Comparison of ENCODE assay signal across 13 cellular contexts in the genomic region with DNA sequence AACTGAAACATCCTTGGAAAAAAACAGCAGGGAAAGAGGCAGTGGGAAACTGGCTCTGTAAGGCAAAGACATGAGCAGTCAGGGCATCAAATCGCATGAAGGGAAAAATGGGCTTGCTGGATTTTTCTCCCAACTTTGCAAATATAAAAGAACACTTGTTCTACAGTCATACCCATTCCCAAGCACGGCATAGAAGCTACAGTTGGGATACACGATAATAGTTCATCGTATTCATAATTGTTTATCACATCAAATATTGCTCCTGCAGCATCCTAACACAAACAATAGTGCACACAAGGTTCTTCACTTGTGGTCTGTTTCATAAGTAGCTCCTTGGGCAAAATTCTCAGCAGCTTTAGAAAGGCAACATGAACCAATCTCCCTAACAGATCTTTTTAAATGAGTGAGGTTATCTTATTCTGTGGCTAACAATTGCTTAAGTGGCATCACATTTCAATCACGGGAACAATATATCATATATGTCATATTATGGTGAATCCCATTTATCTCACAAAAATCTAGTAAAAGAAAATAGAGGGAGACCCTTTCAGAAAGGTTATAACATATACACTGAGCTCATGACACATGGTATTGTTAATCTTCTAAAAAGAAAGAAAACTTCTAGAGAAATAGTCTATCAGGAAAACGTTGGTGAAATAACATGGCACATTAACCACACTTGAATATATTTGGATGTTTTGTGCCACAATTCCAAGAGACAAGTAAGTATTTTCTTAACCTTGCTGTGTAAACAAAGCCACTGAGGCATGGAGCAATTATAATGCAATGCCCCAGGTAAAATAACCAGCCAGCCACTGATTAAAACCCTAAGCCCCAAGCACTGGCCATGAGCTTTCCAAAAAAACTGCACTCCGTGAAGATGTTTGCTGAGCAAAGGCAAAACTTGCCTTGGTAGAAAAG.
"Had no signal": no experiment of that assay in that cellular context is flagged by ENCODE, and none has a peak within 500 bp of the region (broad histone marks: within the 10 kb centered on the region; RNA-seq: fewer than 3 reads in every experiment).

No MANE protein-coding gene starts in this region.

- H3K9me3 Mint-ChIP-seq: activated B cell treated with CpG ODN at 0.5 μM for 24 hours; activated CD4-positive, alpha-beta T cell treated with anti-CD3 and anti-CD28 coated beads, Interleukin-2, amount 10 ng/mL, durations not matched to agents 7 days and 5 days; activated T-helper 2 cell treated with anti-CD3 and anti-CD28 coated beads, Interferon-gamma antibody, Interleukin-2, Interleukin-4, amounts not matched to agents 10 μg/mL and 5 μg/mL and 100 μg/mL, durations not matched to agents 14 hours and 24 hours and 36 hours; dendritic cell treated with granulocyte-macrophage colony-stimulating factor and Interleukin-4, amounts not matched to agents 40 ng/mL and 50 ng/mL, for 4 days had no signal

- H3K27ac Mint-ChIP-seq: activated B cell treated with CpG ODN at 0.5 μM for 24 hours; activated CD4-positive, alpha-beta T cell treated with anti-CD3 and anti-CD28 coated beads, Interleukin-2, amount 10 ng/mL, durations not matched to agents 7 days and 5 days; activated naive CD4-positive, alpha-beta T cell treated with anti-CD3 and anti-CD28 coated beads, Interleukin-2, amount 50 U/mL, for 72 hours; activated T-helper 2 cell treated with anti-CD3 and anti-CD28 coated beads, Interferon-gamma antibody, Interleukin-2, Interleukin-4, amounts not matched to agents 10 μg/mL and 5 μg/mL and 100 μg/mL, durations not matched to agents 14 hours and 24 hours and 36 hours; dendritic cell treated with granulocyte-macrophage colony-stimulating factor and Interleukin-4, amounts not matched to agents 40 ng/mL and 50 ng/mL, for 4 days; naive thymus-derived CD4-positive, alpha-beta T cell; T-helper 17 cell had no signal

- H3K4me1 Mint-ChIP-seq: activated B cell treated with CpG ODN at 0.5 μM for 24 hours; activated CD4-positive, alpha-beta T cell treated with anti-CD3 and anti-CD28 coated beads, Interleukin-2, amount 10 ng/mL, durations not matched to agents 7 days and 5 days; naive thymus-derived CD4-positive, alpha-beta T cell; T-helper 17 cell had no signal

- H3K27ac ChIP-seq: body of pancreas had no signal

- H3K36me3 Mint-ChIP-seq: activated naive CD4-positive, alpha-beta T cell treated with anti-CD3 and anti-CD28 coated beads, Interleukin-2, amount 50 U/mL, for 72 hours; naive thymus-derived CD4-positive, alpha-beta T cell; type B pancreatic cell had no signal

- H3K4me3 ChIP-seq: body of pancreas, lung had no signal

- H3K9me3 ChIP-seq: body of pancreas had no signal

- H3K27me3 Mint-ChIP-seq: activated CD4-positive, alpha-beta T cell treated with anti-CD3 and anti-CD28 coated beads, Interleukin-2, amount 10 ng/mL, durations not matched to agents 7 days and 5 days; dendritic cell treated with granulocyte-macrophage colony-stimulating factor and Interleukin-4, amounts not matched to agents 40 ng/mL and 50 ng/mL, for 4 days had no signal

- H3K27me3 ChIP-seq: body of pancreas had no signal

- DNase-seq: activated B cell treated with CpG ODN at 0.5 μM for 24 hours; activated CD4-positive, alpha-beta T cell treated with anti-CD3 and anti-CD28 coated beads, Interleukin-2, amount 10 ng/mL, durations not matched to agents 7 days and 5 days; amniotic stem cell; body of pancreas; naive thymus-derived CD4-positive, alpha-beta T cell; stimulated activated CD4-positive, alpha-beta T cell treated with anti-CD3 and anti-CD28 coated beads, Interleukin-12 subunit alpha, Interleukin-12 subunit beta, amount 100 ng/mL, for 4 hours; stimulated activated naive CD4-positive, alpha-beta T cell treated with Interleukin-2 at 50 U/mL for 16 hours; T-helper 17 cell had no signal

- H3K4me3 Mint-ChIP-seq: activated B cell treated with CpG ODN at 0.5 μM for 24 hours; activated CD4-positive, alpha-beta T cell treated with anti-CD3 and anti-CD28 coated beads, Interleukin-2, amount 10 ng/mL, durations not matched to agents 7 days and 5 days; dendritic cell treated with granulocyte-macrophage colony-stimulating factor and Interleukin-4, amounts not matched to agents 40 ng/mL and 50 ng/mL, for 4 days; naive thymus-derived CD4-positive, alpha-beta T cell; T-helper 17 cell; type B pancreatic cell had no signal
